In the genomic region with DNA sequence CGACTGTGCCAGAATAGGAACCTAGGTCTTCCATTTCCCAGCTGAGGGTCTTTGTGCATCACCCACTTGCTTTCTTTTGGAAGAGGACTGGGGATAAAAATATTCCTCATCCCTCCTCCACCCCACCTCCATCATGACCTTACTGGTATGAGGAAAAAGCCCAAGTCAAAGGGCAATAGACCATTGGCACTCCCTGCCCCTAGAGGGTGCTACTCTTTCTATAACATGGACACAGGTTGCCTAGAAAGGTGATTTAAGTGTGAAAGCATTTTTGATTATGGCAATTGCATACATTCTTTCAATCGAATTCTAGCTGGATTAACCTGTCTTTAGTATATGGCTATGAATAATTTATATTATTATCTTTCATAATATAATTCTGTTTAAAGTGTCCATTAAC, we compare ENCODE assay signal across 11 cellular contexts. TPM values are rescaled to one million over a fixed set of nuclear protein-coding genes. Genes with fewer than 3 reads are reported as not detected.
DNase-seq lines count a peak whose midpoint lies in the region; ATAC-seq and TF ChIP-seq lines count a peak whose summit lies in the region.
"Had no signal": no experiment of that assay in that cellular context is flagged by ENCODE, and none has a peak within 500 bp of the region (broad histone marks: within the 10 kb centered on the region; RNA-seq: fewer than 3 reads in every experiment).

No MANE protein-coding gene starts in this region.

- in situ Hi-C loops in ACHN (cut with HindIII; ENCODE audit: low pct_ligation_motif_present, low pct_unique_long_range_greater_than_20kb, low sequenced_read_pairs) (no loop called here), GM13976 (cut with MboI; ENCODE audit: low sequenced_read_pairs, unreplicated experiment) (no loop called here)

- DNase-seq in ACHN: peak; percentile 39
- DNase-seq in GM13976 (ENCODE audit: low spot score): no peak
- DNase-seq in SJCRH30: peak; percentile 23 to 41
- peak; percentile 19 for DNase-seq in iPS DF 4.7 (ENCODE audit: extremely low read depth, low spot score)
- no peak for DNase-seq in midbrain (lab: John Stamatoyannopoulos, UW)
- no peak for DNase-seq in NCI-H1694 treated with DMSO at 0.1 percent for 48 hours (lab: John Stamatoyannopoulos, UW)
- no peak for DNase-seq in suprapubic skin (ENCODE audit: low spot score in 2 of 2)
- DNase-seq: DMS153; stimulated activated naive CD4-positive, alpha-beta T cell had no signal

- H3K27ac ChIP-seq in SJCRH30: no peak overlapping the region
- H3K27ac ChIP-seq in suprapubic skin: no peak overlapping the region

- no peak for TF ChIP-seq POLR2A in suprapubic skin (IDR thresholded peaks at IDR 0.05)

- TF ChIP-seq EP300 in suprapubic skin (IDR thresholded peaks at IDR 0.05): no peak

- no peaks in the 10 kb centered on the region for H3K4me1 ChIP-seq in SJCRH30
- H3K4me1 ChIP-seq in suprapubic skin: no peaks in the 10 kb centered on the region

- TF ChIP-seq CTCF in GM13976 (IDR thresholded peaks at IDR 0.05; ENCODE audit: borderline replicate concordance, control extremely low read depth, extremely low read depth, insufficient read depth, missing control alignments): peak; percentile 8
- peak in 1 of 2 donors; percentile 13 for TF ChIP-seq CTCF in suprapubic skin (IDR thresholded peaks at IDR 0.05)

- 57% methylated on average over 2 of the region's 2 CpGs for WGBS in suprapubic skin

- H3K9me3 ChIP-seq in SJCRH30 (replicated peaks) (0 out of 2 replicates have a peak, but pooled peaks cover 5% of the 10 kb centered on the region), suprapubic skin (no peaks in the 10 kb centered on the region)

- H3K36me3 ChIP-seq in SJCRH30 (no peaks in the 10 kb centered on the region), suprapubic skin (no peaks in the 10 kb centered on the region)

- H3K27me3 ChIP-seq in SJCRH30 (no peaks in the 10 kb centered on the region), suprapubic skin (no peaks in the 10 kb centered on the region)

- ATAC-seq in HG03039 (IDR thresholded peaks at IDR 0.05; ENCODE audit: unreplicated experiment): no peak
- ATAC-seq: activated T-helper 17 cell treated with anti-CD3 and anti-CD28 coated beads, Interleukin-2, amount 50 U/mL, for 72 hours had no signal

- no peak overlapping the region for H3K4me3 ChIP-seq in SJCRH30
- no peak overlapping the region for H3K4me3 ChIP-seq in suprapubic skin

RNA-seq across cellular contexts. Expression of a gene that starts 22.8 kb away (rescaled TPM):
- 16.1 and 19.3 TPM in 2 replicates for total RNA-seq in SJCRH30 (2014; rRNA removed; shearing (Covaris generic))
- total RNA-seq in suprapubic skin: 1 to 10 TPM; 2.9 to 5.8 (median 4.2) TPM

Comparison
In these comparisons a context has a peak if more than half of its experiments do, and no peak if none do; other contexts are left out.
1. DNase-seq: peak in ACHN (single experiment), SJCRH30 (2 of 2) and iPS DF 4.7 (single experiment); none in GM13976 (single experiment), midbrain (single experiment), NCI-H1694 treated with DMSO at 0.1 percent for 48 hours (single experiment) and suprapubic skin (0 of 2).